1 cellular context compared by ENCODE assay signal in genomic region chr10:71363936-71364335, GRCh38.
TF ChIP-seq lines count a peak whose summit lies in the region.

No MANE protein-coding gene starts in this region.

TF ChIP-seq in GM23338, 12 proteins besides CTCF, POLR2A, EP300 and RAD21 (continued from another document):
- TF ChIP-seq ZNF462 (CRISPR knock-in tag; IDR thresholded peaks at IDR 0.05) = no peak
- no peak for TF ChIP-seq JUNB (IDR thresholded peaks at IDR 0.05; ENCODE audit: unreplicated experiment)
- no peak for TF ChIP-seq CREB1 (CRISPR knock-in tag; IDR thresholded peaks at IDR 0.05; ENCODE audit: low read depth)
- TF ChIP-seq POLR2AphosphoS5 (IDR thresholded peaks at IDR 0.05; ENCODE audit: low read depth) = no peak
- TF ChIP-seq ETS1 (IDR thresholded peaks at IDR 0.05) = no peak
